ENCODE assay signal across 24 cellular contexts in genomic region chr16:35636831-35637230, GRCh38.
"Had no signal": no experiment of that assay in that cellular context is flagged by ENCODE, and none has a peak within 500 bp of the region (broad histone marks: within the 10 kb centered on the region; RNA-seq: fewer than 3 reads in every experiment).

No MANE protein-coding gene starts in this region.

- H3K9ac ChIP-seq: SK-N-SH had no signal

- ATAC-seq: activated CD4-positive, alpha-beta T cell treated with anti-CD3 and anti-CD28 coated beads for 36 hours; activated T-helper 17 cell treated with anti-CD3 and anti-CD28 coated beads, Interleukin-2, amount 50 U/mL, for 72 hours had no signal

- H3K4me2 ChIP-seq: PC-9, SK-N-SH had no signal

- H3K4me3 Mint-ChIP-seq: activated CD4-positive, alpha-beta memory T cell treated with anti-CD3 and anti-CD28 coated beads, Interleukin-2, amount 10 ng/mL, durations not matched to agents 7 days and 5 days; activated CD4-positive, alpha-beta T cell treated with anti-CD3 and anti-CD28 coated beads for 36 hours; activated naive CD4-positive, alpha-beta T cell treated with anti-CD3 and anti-CD28 coated beads for 36 hours; activated naive CD8-positive, alpha-beta T cell; activated T-helper 17 cell treated with anti-CD3 and anti-CD28 coated beads, Interleukin-2, amount 50 U/mL, for 72 hours; brain had no signal

- H3K9me3 ChIP-seq: SJCRH30, SK-N-SH had no signal

- H2AFZ ChIP-seq: PC-9 had no signal

- H3K4me1 ChIP-seq: SJCRH30 had no signal

- H3K27me3 Mint-ChIP-seq: activated CD4-positive, alpha-beta memory T cell treated with anti-CD3 and anti-CD28 coated beads, Interleukin-2, amount 10 ng/mL, durations not matched to agents 7 days and 5 days; activated CD4-positive, alpha-beta T cell treated with anti-CD3 and anti-CD28 coated beads for 36 hours; activated naive CD8-positive, alpha-beta T cell; activated T-helper 17 cell treated with anti-CD3 and anti-CD28 coated beads, Interleukin-2, amount 50 U/mL, for 72 hours had no signal

- H3K36me3 Mint-ChIP-seq: activated naive CD8-positive, alpha-beta T cell; brain had no signal

- H3K27me3 ChIP-seq: SJCRH30 had no signal

- DNase-seq: activated CD4-positive, alpha-beta memory T cell treated with anti-CD3 and anti-CD28 coated beads, Interleukin-2, amount 10 ng/mL, durations not matched to agents 7 days and 5 days; activated CD4-positive, alpha-beta T cell treated with anti-CD3 and anti-CD28 coated beads for 36 hours; activated CD4-positive, alpha-beta T cell treated with anti-CD3 and anti-CD28 coated beads, Interleukin-2, amount 50 U/mL, for 1 hour; activated gamma-delta T cell; activated naive CD4-positive, alpha-beta T cell treated with anti-CD3 and anti-CD28 coated beads for 36 hours; activated T-cell treated with anti-CD3 and anti-CD28 coated beads for 4 hours; activated T-cell treated with anti-CD3 and anti-CD28 coated beads, Interleukin-2, amount 50 U/mL, for 48 hours; amygdala; Kasumi-1; NCI-H1048; NCI-H146; NCI-H1930; NCI-H345; NCI-H510A; NCI-H526 treated with DMSO at 0.1 percent for 48 hours; PC-9; Right ventricle myocardium superior; SJCRH30; SK-N-SH; T-helper 1 cell; WERI-Rb-1 had no signal

- H3K27ac Mint-ChIP-seq: activated CD4-positive, alpha-beta memory T cell treated with anti-CD3 and anti-CD28 coated beads, Interleukin-2, amount 10 ng/mL, durations not matched to agents 7 days and 5 days; activated CD4-positive, alpha-beta T cell treated with anti-CD3 and anti-CD28 coated beads for 36 hours; activated naive CD4-positive, alpha-beta T cell treated with anti-CD3 and anti-CD28 coated beads for 36 hours; activated naive CD8-positive, alpha-beta T cell; activated T-helper 17 cell treated with anti-CD3 and anti-CD28 coated beads, Interleukin-2, amount 50 U/mL, for 72 hours; brain had no signal

- H3K4me1 Mint-ChIP-seq: activated CD4-positive, alpha-beta memory T cell treated with anti-CD3 and anti-CD28 coated beads, Interleukin-2, amount 10 ng/mL, durations not matched to agents 7 days and 5 days; activated CD4-positive, alpha-beta T cell treated with anti-CD3 and anti-CD28 coated beads for 36 hours; activated T-helper 17 cell treated with anti-CD3 and anti-CD28 coated beads, Interleukin-2, amount 50 U/mL, for 72 hours; brain had no signal

- H3K27ac ChIP-seq: PC-9, SJCRH30, WERI-Rb-1 had no signal

- H3K36me3 ChIP-seq: SJCRH30, WERI-Rb-1 had no signal

- H3K4me3 ChIP-seq: PC-9, SJCRH30 had no signal
